9 cellular contexts compared by ENCODE assay signal in the genomic region with DNA sequence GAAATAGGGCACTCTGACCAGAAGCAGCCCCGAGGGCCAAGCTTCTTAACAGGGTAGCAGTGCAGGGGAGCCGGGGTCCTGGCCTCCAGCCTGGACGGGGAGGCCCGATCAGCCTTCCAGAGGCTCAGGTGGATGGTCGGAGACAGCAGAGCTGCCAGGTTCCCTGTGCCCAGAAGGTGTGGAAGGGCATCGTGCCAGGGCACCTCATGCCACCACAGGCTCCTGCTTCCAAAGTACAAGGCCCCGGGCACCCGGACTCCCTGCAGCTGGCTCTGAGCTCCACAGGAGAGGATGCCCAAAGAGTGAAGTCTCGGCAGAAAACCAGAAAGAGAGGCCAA. TPM values are rescaled to one million over a fixed set of nuclear protein-coding genes. Genes with fewer than 3 reads are reported as not detected.
DNase-seq lines count a peak whose midpoint lies in the region; ATAC-seq, FAIRE-seq and TF ChIP-seq lines count a peak whose summit lies in the region.
"Had no signal": no experiment of that assay in that cellular context is flagged by ENCODE, and none has a peak within 500 bp of the region (broad histone marks: within the 10 kb centered on the region; RNA-seq: fewer than 3 reads in every experiment).

No MANE protein-coding gene starts in this region.

- H3K27me3 Mint-ChIP-seq in CD4-positive, CD25-positive, alpha-beta regulatory T cell: no peaks in the 10 kb centered on the region

- peak overlapping the region; percentile 91 to 99 (median 96) for H3K27ac Mint-ChIP-seq in CD4-positive, CD25-positive, alpha-beta regulatory T cell

- H3K27me3 ChIP-seq in CD4-positive, CD25-positive, alpha-beta regulatory T cell (ENCODE audit: control insufficient read depth, insufficient read depth, low read length): no peaks in the 10 kb centered on the region
- H3K27me3 ChIP-seq in SJSA1 (replicated peaks) (no peaks in the 10 kb centered on the region), pancreas (no peaks in the 10 kb centered on the region)

- peak overlapping the region; percentile 71 to 93 (median 85) for H3K4me3 Mint-ChIP-seq in CD4-positive, CD25-positive, alpha-beta regulatory T cell

- peaks cover 27 to 97% (median 54%) of the 10 kb centered on the region in 4 donors for H3K4me1 Mint-ChIP-seq in CD4-positive, CD25-positive, alpha-beta regulatory T cell

- peaks cover 28% of the 10 kb centered on the region for H3K36me3 ChIP-seq in CD4-positive, CD25-positive, alpha-beta regulatory T cell (ENCODE audit: control insufficient read depth, insufficient read depth, low read length)
- peaks cover 58% of the 10 kb centered on the region for H3K36me3 ChIP-seq in SJSA1
- H3K36me3 ChIP-seq in pancreas: no peaks in the 10 kb centered on the region

- FAIRE-seq in pancreas (lab: Jason Lieb, UNC): no peak

- no peaks in the 10 kb centered on the region for H3K9me3 Mint-ChIP-seq in CD4-positive, CD25-positive, alpha-beta regulatory T cell

- DNase-seq in CD4-positive, CD25-positive, alpha-beta regulatory T cell: no peak
- DNase-seq in SJSA1 (ENCODE audit: low read depth in 1 of 2, low spot score in 2 of 2) (no peak), pancreas (peak in 4 of 6 donors; percentile 43 to 81 (median 60)), GOT3 (lab: John Stamatoyannopoulos, UW) (no peak), DMS53 (lab: John Stamatoyannopoulos, UW) (no peak)

- peak overlapping the region; percentile 91 for H3K27ac ChIP-seq in CD4-positive, CD25-positive, alpha-beta regulatory T cell (ENCODE audit: insufficient read depth, low read length, poor library complexity, severe bottlenecking)
- H3K27ac ChIP-seq in SJSA1: peak overlapping the region; percentile 53
- peak overlapping the region in 3 of 4 donors; percentile 28 to 47 (median 32) for H3K27ac ChIP-seq in pancreas

- H3K36me3 Mint-ChIP-seq in CD4-positive, CD25-positive, alpha-beta regulatory T cell: peaks cover 42% of the 10 kb centered on the region

- H3K4me1 ChIP-seq in CD4-positive, CD25-positive, alpha-beta regulatory T cell (ENCODE audit: control insufficient read depth, insufficient read depth, low read length, poor library complexity, severe bottlenecking): peaks cover 100% of the 10 kb centered on the region
- H3K4me1 ChIP-seq in SJSA1 (replicated peaks) (peaks cover 60% of the 10 kb centered on the region), pancreas (peaks cover 5 to 13% (median 9%) of the 10 kb centered on the region in 3 donors)

- intact Hi-C loops in pancreas (cut with DNase I): no loop called here

- no peaks in the 10 kb centered on the region for H3K9me3 ChIP-seq in CD4-positive, CD25-positive, alpha-beta regulatory T cell (ENCODE audit: control insufficient read depth in 2 of 2, low read length in 2 of 2)
- H3K9me3 ChIP-seq in SJSA1 (replicated peaks) (no peaks in the 10 kb centered on the region), pancreas (no peaks in the 10 kb centered on the region)

- WGBS in pancreas, 2 donors: 47 to 53% methylated on average over 9 of the region's 9 CpGs

- peak overlapping the region; percentile 67 for H3K4me3 ChIP-seq in CD4-positive, CD25-positive, alpha-beta regulatory T cell (ENCODE audit: low read depth, low read length)
- H3K4me3 ChIP-seq in SJSA1: no peak overlapping the region
- H3K4me3 ChIP-seq in pancreas: no peak overlapping the region

- no peak for TF ChIP-seq CTCF in pancreas (IDR thresholded peaks at IDR 0.05)

- no peak for ATAC-seq in CD4-positive, CD25-positive, alpha-beta regulatory T cell (ENCODE audit: low read depth in 2 of 2)
- peak; percentile 6 for ATAC-seq in esophagus mucosa
- ATAC-seq in pancreas: peak in 3 of 4 donors; percentile 8 to 61 (median 38)
- ATAC-seq in GM21528 (IDR thresholded peaks at IDR 0.05; ENCODE audit: low FRiP score, unreplicated experiment): no peak
- no peak for ATAC-seq in GM18519 (IDR thresholded peaks at IDR 0.05; ENCODE audit: low FRiP score, unreplicated experiment)

RNA-seq across cellular contexts. Expression of a gene that starts 14.3 kb away (rescaled TPM):
- 201 TPM for total RNA-seq in CD4-positive, CD25-positive, alpha-beta regulatory T cell
- 100 to 1,000 TPM; 180 to 223 (median 183) TPM for polyA plus RNA-seq in CD4-positive, CD25-positive, alpha-beta regulatory T cell
- total RNA-seq in SJSA1 (2014; rRNA removed; shearing (Covaris generic)): 75.2 and 85.7 TPM in 2 replicates
- total RNA-seq in esophagus mucosa (25.6 TPM), pancreas (10 to 100 TPM; 13.8 to 22.1 (median 17.9) TPM)
- 10 to 100 TPM; 10.1 to 10.6 TPM for polyA plus RNA-seq in pancreas

RNA-seq across cellular contexts. Expression of a gene that starts 19.7 kb away (rescaled TPM):
- 11.6 TPM for total RNA-seq in CD4-positive, CD25-positive, alpha-beta regulatory T cell
- polyA plus RNA-seq in CD4-positive, CD25-positive, alpha-beta regulatory T cell: under 1 TPM in 2 of 4 donors, not detected in 2; 0.11 to 0.13 TPM
- total RNA-seq in SJSA1 (2014; rRNA removed; shearing (Covaris generic)): 0.03 TPM in 1 of 2 replicates, not detected in the other
- total RNA-seq in esophagus mucosa (20.5 TPM), pancreas (10 to 100 TPM in 5 of 6 donors, 1 to 10 TPM in 1; 9.7 to 16.8 (median 12.7) TPM)
- 10 to 100 TPM; 11.6 to 23.8 TPM for polyA plus RNA-seq in pancreas
- polyA plus RNA-seq: neural cell had no signal

RNA-seq across cellular contexts. Expression of a gene that starts 52.9 kb away (rescaled TPM):
- total RNA-seq in CD4-positive, CD25-positive, alpha-beta regulatory T cell: 234 TPM
- polyA plus RNA-seq in CD4-positive, CD25-positive, alpha-beta regulatory T cell: 1 to 10 TPM; 5.8 to 8.0 (median 6.4) TPM
- 22.5 and 23.2 TPM in 2 replicates for total RNA-seq in SJSA1 (2014; rRNA removed; shearing (Covaris generic))
- total RNA-seq in esophagus mucosa: 10.7 TPM
- 10 to 100 TPM; 13.3 to 18.4 (median 15.5) TPM for total RNA-seq in pancreas
- polyA plus RNA-seq in pancreas: 10 to 100 TPM; 33.1 to 34.1 TPM

RNA-seq across cellular contexts. Expression of a gene that starts 53.8 kb away (rescaled TPM):
- 31.3 TPM for total RNA-seq in CD4-positive, CD25-positive, alpha-beta regulatory T cell
- 10 to 100 TPM; 20.9 to 26.1 (median 24.5) TPM for polyA plus RNA-seq in CD4-positive, CD25-positive, alpha-beta regulatory T cell
- 13.8 and 22.0 TPM in 2 replicates for total RNA-seq in SJSA1 (2014; rRNA removed; shearing (Covaris generic))
- total RNA-seq in esophagus mucosa: 15.6 TPM
- 10 to 100 TPM in 5 of 6 donors, 1 to 10 TPM in 1; 8.7 to 21.2 (median 12.6) TPM for total RNA-seq in pancreas
- polyA plus RNA-seq in pancreas: 10 to 100 TPM; 22.8 to 25.3 TPM

Comparison
In these comparisons a context has a peak if more than half of its experiments do, and no peak if none do; other contexts are left out.
1. ATAC-seq: peak in esophagus mucosa (single experiment) and pancreas (3 of 4); none in CD4-positive, CD25-positive, alpha-beta regulatory T cell (0 of 2), GM21528 (single experiment) and GM18519 (single experiment).
2. DNase-seq: peak in pancreas (4 of 6); none in CD4-positive, CD25-positive, alpha-beta regulatory T cell (0 of 3), SJSA1 (0 of 2), GOT3 (single experiment) and DMS53 (single experiment).
3. H3K27ac ChIP-seq: peak in every context shown above with its lines; median percentile 91 in CD4-positive, CD25-positive, alpha-beta regulatory T cell; 53 in SJSA1; 32 in pancreas.
4. RNA of a gene that starts 19.7 kb away (total RNA-seq): 20.5 TPM in esophagus mucosa (single experiment), 9.7 to 16.8 TPM in pancreas and 11.6 TPM in CD4-positive, CD25-positive, alpha-beta regulatory T cell (single experiment); 0.03 TPM in SJSA1; every median in the first group is over 10 times any median in the second.